Comparison of ENCODE assay signal across 10 cellular contexts in the genomic region with DNA sequence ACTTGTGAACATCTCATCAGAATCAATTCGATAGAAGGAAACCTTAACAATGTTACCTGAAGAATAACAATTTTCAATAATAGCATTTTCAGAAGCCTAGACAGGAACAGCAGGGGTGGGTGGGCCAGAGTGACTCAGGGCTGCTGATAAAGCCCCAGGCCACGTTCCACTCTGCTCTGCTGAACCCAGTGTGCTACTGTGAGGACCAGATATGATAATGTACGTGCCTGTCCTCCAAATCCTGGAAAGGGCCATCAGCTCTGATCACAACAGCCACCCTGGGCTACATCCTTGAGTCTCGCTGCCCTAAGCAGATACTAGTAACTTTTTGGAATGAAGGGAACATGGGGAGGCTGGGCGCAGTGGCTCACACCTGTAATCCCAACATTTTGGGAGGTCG.
DNase-seq lines count a peak whose midpoint lies in the region; ATAC-seq and TF ChIP-seq lines count a peak whose summit lies in the region.
"Had no signal": no experiment of that assay in that cellular context is flagged by ENCODE, and none has a peak within 500 bp of the region (broad histone marks: within the 10 kb centered on the region; RNA-seq: fewer than 3 reads in every experiment).

No MANE protein-coding gene starts in this region.

- H3K27me3 Mint-ChIP-seq in activated CD4-positive, alpha-beta T cell treated with anti-CD3 and anti-CD28 coated beads, Interleukin-2, amount 10 ng/mL, durations not matched to agents 7 days and 5 days = no peaks in the 10 kb centered on the region
- peaks cover 0 to 3% (median 2%) of the 10 kb centered on the region in 3 donors for H3K27me3 Mint-ChIP-seq in immature natural killer cell (ENCODE audit: low read depth in 3 of 3)

- H3K36me3 Mint-ChIP-seq in activated CD4-positive, alpha-beta T cell treated with anti-CD3 and anti-CD28 coated beads, Interleukin-2, amount 10 ng/mL, durations not matched to agents 7 days and 5 days (ENCODE audit: low read depth) = peaks cover 43% of the 10 kb centered on the region
- H3K36me3 Mint-ChIP-seq in activated naive CD4-positive, alpha-beta T cell treated with anti-CD3 and anti-CD28 coated beads, Interleukin-2, amount 50 U/mL, for 72 hours = peaks cover 6 to 27% of the 10 kb centered on the region in 2 donors
- peaks cover 8 to 31% (median 20%) of the 10 kb centered on the region in 3 donors for H3K36me3 Mint-ChIP-seq in immature natural killer cell

- H3K27ac ChIP-seq in thoracic aorta (peak overlapping the region; percentile 50 to 84), caudate nucleus (ENCODE audit: low read depth, low read length) (no peak overlapping the region)

- no peaks in the 10 kb centered on the region for H3K9me3 ChIP-seq in thoracic aorta

- peaks cover 3% of the 10 kb centered on the region for H3K36me3 ChIP-seq in thoracic aorta

- DNase-seq in activated CD4-positive, alpha-beta T cell treated with anti-CD3 and anti-CD28 coated beads, Interleukin-2, amount 10 ng/mL, durations not matched to agents 7 days and 5 days = no peak
- no peak for DNase-seq in activated CD4-positive, alpha-beta T cell treated with anti-CD3 and anti-CD28 coated beads, Interleukin-2, amount 50 U/mL, for 48 hours
- DNase-seq in activated naive CD4-positive, alpha-beta T cell treated with anti-CD3 and anti-CD28 coated beads, Interleukin-2, amount 50 U/mL, for 72 hours (ENCODE audit: low spot score in 2 of 2) = no peak
- DNase-seq in immature natural killer cell (no peak), thoracic aorta (ENCODE audit: low spot score) (no peak), NCI-H1417 (lab: John Stamatoyannopoulos, UW) (no peak), caudate nucleus (lab: John Stamatoyannopoulos, UW) (no peak)
- no peak for DNase-seq in stimulated activated CD4-positive, alpha-beta T cell treated with anti-CD3 and anti-CD28 coated beads, Interleukin-1b, Interleukin-23, amount 100 ng/mL, for 48 hours
- DNase-seq: NCI-H2081; stimulated activated naive CD8-positive, alpha-beta T cell treated with anti-CD3 and anti-CD28 coated beads, Interleukin-15, Interleukin-2, amounts not matched to agents 100 U/mL and 50 U/mL, for 24 hours had no signal

- peak overlapping the region; percentile 70 for H3K27ac Mint-ChIP-seq in activated CD4-positive, alpha-beta T cell treated with anti-CD3 and anti-CD28 coated beads, Interleukin-2, amount 10 ng/mL, durations not matched to agents 7 days and 5 days
- H3K27ac Mint-ChIP-seq in activated naive CD4-positive, alpha-beta T cell treated with anti-CD3 and anti-CD28 coated beads, Interleukin-2, amount 50 U/mL, for 72 hours = peak overlapping the region; percentile 80 to 84
- H3K27ac Mint-ChIP-seq in immature natural killer cell = peak overlapping the region; percentile 84 to 92 (median 89)

- POLR2A ChIA-PET in activated CD4-positive, alpha-beta T cell treated with anti-CD3 and anti-CD28 coated beads, Interleukin-2, amount 10 ng/mL, durations not matched to agents 7 days and 5 days (lab: Charles Lee) = no interaction called here

- TF ChIP-seq CTCF in thoracic aorta (IDR thresholded peaks at IDR 0.05) = no peak

- no peak for ATAC-seq in activated naive CD4-positive, alpha-beta T cell treated with anti-CD3 and anti-CD28 coated beads, Interleukin-2, amount 50 U/mL, for 72 hours
- ATAC-seq in thoracic aorta (ENCODE audit: insufficient number of reproducible peaks, low FRiP score, low read depth) = no peak
- ATAC-seq: stimulated activated naive CD8-positive, alpha-beta T cell treated with anti-CD3 and anti-CD28 coated beads, Interleukin-15, Interleukin-2, amounts not matched to agents 100 U/mL and 50 U/mL, for 24 hours had no signal

- H3K4me3 ChIP-seq in thoracic aorta = no peak overlapping the region

- H3K4me3 Mint-ChIP-seq in activated CD4-positive, alpha-beta T cell treated with anti-CD3 and anti-CD28 coated beads, Interleukin-2, amount 10 ng/mL, durations not matched to agents 7 days and 5 days = no peak overlapping the region
- no peak overlapping the region for H3K4me3 Mint-ChIP-seq in immature natural killer cell

- CTCF ChIA-PET in activated CD4-positive, alpha-beta T cell treated with anti-CD3 and anti-CD28 coated beads, Interleukin-2, amount 10 ng/mL, durations not matched to agents 7 days and 5 days (lab: Charles Lee) = interaction anchor here (0.9 kb wide), 1 partner anchor 8 kb away, joined by 4 read pairs; no protein-coding TSS in a partner anchor

- H3K27me3 ChIP-seq in thoracic aorta (replicated peaks; ENCODE audit: insufficient read depth) = no peaks in the 10 kb centered on the region

- H3K4me1 ChIP-seq in thoracic aorta (ENCODE audit: control insufficient read depth in 1 of 2, low read depth in 2 of 2) = peaks cover 20 to 29% of the 10 kb centered on the region in 2 donors

- peaks cover 40% of the 10 kb centered on the region for H3K4me1 Mint-ChIP-seq in activated CD4-positive, alpha-beta T cell treated with anti-CD3 and anti-CD28 coated beads, Interleukin-2, amount 10 ng/mL, durations not matched to agents 7 days and 5 days
- H3K4me1 Mint-ChIP-seq in immature natural killer cell = peaks cover 33 to 59% of the 10 kb centered on the region in 2 donors

- no peaks in the 10 kb centered on the region for H3K9me3 Mint-ChIP-seq in activated CD4-positive, alpha-beta T cell treated with anti-CD3 and anti-CD28 coated beads, Interleukin-2, amount 10 ng/mL, durations not matched to agents 7 days and 5 days
- H3K9me3 Mint-ChIP-seq in activated naive CD4-positive, alpha-beta T cell treated with anti-CD3 and anti-CD28 coated beads, Interleukin-2, amount 50 U/mL, for 72 hours = no peaks in the 10 kb centered on the region
- H3K9me3 Mint-ChIP-seq in immature natural killer cell = no peaks in the 10 kb centered on the region
